ENCODE assay signal across 13 cellular contexts in genomic region chr22:37345863-37346514, GRCh38.
DNase-seq lines count a peak whose midpoint lies in the region; ATAC-seq and TF ChIP-seq lines count a peak whose summit lies in the region.
"Had no signal": no experiment of that assay in that cellular context is flagged by ENCODE, and none has a peak within 500 bp of the region (broad histone marks: within the 10 kb centered on the region; RNA-seq: fewer than 3 reads in every experiment).

No MANE protein-coding gene starts in this region.

- H3K9ac ChIP-seq in colonic mucosa (ENCODE audit: low read depth in 2 of 2, low read length in 2 of 2), result no peak overlapping the region

- POLR2A ChIA-PET in BJ (lab: Charles Lee), result no interaction called here

- H3K9me3 ChIP-seq in colonic mucosa, result no peaks in the 10 kb centered on the region
- H3K9me3 ChIP-seq: neutrophil had no signal

- ATAC-seq in GM18519 (IDR thresholded peaks at IDR 0.05; ENCODE audit: low FRiP score, unreplicated experiment) (no peak), HG03097 (IDR thresholded peaks at IDR 0.05; ENCODE audit: low FRiP score, unreplicated experiment) (no peak)
- ATAC-seq in activated T-helper 17 cell treated with anti-CD3 and anti-CD28 coated beads, Interleukin-2, amount 50 U/mL, for 72 hours (replicated peaks), result no peak

- H3K4me1 Mint-ChIP-seq in mesothelial cell of epicardium, result peaks cover 4% of the 10 kb centered on the region
- peaks cover 4% of the 10 kb centered on the region for H3K4me1 Mint-ChIP-seq in activated T-helper 17 cell treated with anti-CD3 and anti-CD28 coated beads, Interleukin-2, amount 50 U/mL, for 72 hours

- H3K36me3 Mint-ChIP-seq in mesothelial cell of epicardium, result no peaks in the 10 kb centered on the region
- no peaks in the 10 kb centered on the region for H3K36me3 Mint-ChIP-seq in activated T-helper 17 cell treated with anti-CD3 and anti-CD28 coated beads, Interleukin-2, amount 50 U/mL, for 72 hours (ENCODE audit: low read depth)
- H3K36me3 Mint-ChIP-seq: type B pancreatic cell had no signal

- DNase-seq in BJ (ENCODE audit: low read depth), result peak; percentile 96
- peak; percentile 77 for DNase-seq in LHCN-M2 (ENCODE audit: low read depth)
- peak; percentile 55 for DNase-seq in colonic mucosa
- no peak for DNase-seq in mesothelial cell of epicardium (ENCODE audit: low spot score in 2 of 2, unreplicated experiment in 2 of 2)
- no peak for DNase-seq in HPDE6-E6E7 (ENCODE audit: extremely low spot score)
- DNase-seq: activated CD8-positive, alpha-beta memory T cell treated with anti-CD3 and anti-CD28 coated beads, Interleukin-2, amount 50 U/mL, for 48 hours; central memory CD4-positive, alpha-beta T cell; NCI-H345 had no signal

- no peaks in the 10 kb centered on the region for H3K36me3 ChIP-seq in BJ (ENCODE audit: control insufficient read depth, insufficient read depth, low read length)
- H3K36me3 ChIP-seq in colonic mucosa, result no peaks in the 10 kb centered on the region
- H3K36me3 ChIP-seq: neutrophil had no signal

- H3K27me3 Mint-ChIP-seq in mesothelial cell of epicardium (ENCODE audit: low read depth), result peaks cover 30% of the 10 kb centered on the region
- peaks cover 7% of the 10 kb centered on the region for H3K27me3 Mint-ChIP-seq in activated T-helper 17 cell treated with anti-CD3 and anti-CD28 coated beads, Interleukin-2, amount 50 U/mL, for 72 hours

- no peaks in the 10 kb centered on the region for H3K9me3 Mint-ChIP-seq in mesothelial cell of epicardium
- H3K9me3 Mint-ChIP-seq in activated T-helper 17 cell treated with anti-CD3 and anti-CD28 coated beads, Interleukin-2, amount 50 U/mL, for 72 hours, result no peaks in the 10 kb centered on the region
- H3K9me3 Mint-ChIP-seq: type B pancreatic cell had no signal

- peak overlapping the region; percentile 6 for H3K27ac Mint-ChIP-seq in mesothelial cell of epicardium
- H3K27ac Mint-ChIP-seq in activated T-helper 17 cell treated with anti-CD3 and anti-CD28 coated beads, Interleukin-2, amount 50 U/mL, for 72 hours, result no peak overlapping the region
- H3K27ac Mint-ChIP-seq: type B pancreatic cell had no signal

- CTCF ChIA-PET in BJ (lab: Yijun Ruan, JAX), result interaction anchor here (0.7 to 2.3 kb wide), 3 partner anchors 13 to 83 kb away, joined by 3 to 6 read pairs (median 6); no protein-coding TSS in a partner anchor

- H3K27ac ChIP-seq in colonic mucosa, result no peak overlapping the region
- H3K27ac ChIP-seq: neutrophil had no signal

- TF ChIP-seq CTCF in BJ (IDR thresholded peaks at IDR 0.05; ENCODE audit: insufficient read depth, low read depth, low read length), result no peak
- TF ChIP-seq CTCF in colonic mucosa (IDR thresholded peaks at IDR 0.05), result no peak
- TF ChIP-seq CTCF in mesothelial cell of epicardium (IDR thresholded peaks at IDR 0.05; ENCODE audit: unreplicated experiment), result no peak

- no peaks in the 10 kb centered on the region for H3K4me1 ChIP-seq in colonic mucosa

- H3K4me3 ChIP-seq in BJ (ENCODE audit: low read depth, low read length) (no peak overlapping the region), colonic mucosa (no peak overlapping the region)

- intact Hi-C loops in colonic mucosa (cut with DNase I), result no loop called here

- no peak overlapping the region for H3K4me3 Mint-ChIP-seq in mesothelial cell of epicardium
- no peak overlapping the region for H3K4me3 Mint-ChIP-seq in activated T-helper 17 cell treated with anti-CD3 and anti-CD28 coated beads, Interleukin-2, amount 50 U/mL, for 72 hours
- H3K4me3 Mint-ChIP-seq: type B pancreatic cell had no signal

- peaks cover 1% of the 10 kb centered on the region for H3K27me3 ChIP-seq in BJ (ENCODE audit: control insufficient read depth, insufficient read depth, low read length)
- H3K27me3 ChIP-seq in colonic mucosa, result no peaks in the 10 kb centered on the region

Comparison
In these comparisons a context has a peak if more than half of its experiments do, and no peak if none do; other contexts are left out.
1. DNase-seq: peak in BJ (single experiment), LHCN-M2 (single experiment) and colonic mucosa (single experiment); none in mesothelial cell of epicardium (0 of 2) and HPDE6-E6E7 (single experiment).